Comparison of ENCODE assay signal across 1 cellular context in genomic region chr11:121958978-121959340, GRCh38.
TF ChIP-seq lines count a peak whose summit lies in the region.

No MANE protein-coding gene starts in this region.

TF ChIP-seq in neural cell, 6 proteins besides CTCF, POLR2A, EP300 and RAD21:
- TF ChIP-seq REST (IDR thresholded peaks at IDR 0.05; ENCODE audit: borderline replicate concordance) (no peak), EZH2 (IDR thresholded peaks at IDR 0.05; ENCODE audit: borderline replicate concordance, insufficient read depth, low read length, poor library complexity, severe bottlenecking) (no peak), POLR2AphosphoS5 (IDR thresholded peaks at IDR 0.05) (no peak), MXI1 (conservative IDR thresholded peaks at IDR 0.05; ENCODE audit: poor library complexity, severe bottlenecking) (no peak), TAF1 (IDR thresholded peaks at IDR 0.05; ENCODE audit: low read depth) (no peak), SMC3 (conservative IDR thresholded peaks at IDR 0.05; ENCODE audit: poor library complexity) (no peak)
